9 cellular contexts compared by ENCODE assay signal in the genomic region with DNA sequence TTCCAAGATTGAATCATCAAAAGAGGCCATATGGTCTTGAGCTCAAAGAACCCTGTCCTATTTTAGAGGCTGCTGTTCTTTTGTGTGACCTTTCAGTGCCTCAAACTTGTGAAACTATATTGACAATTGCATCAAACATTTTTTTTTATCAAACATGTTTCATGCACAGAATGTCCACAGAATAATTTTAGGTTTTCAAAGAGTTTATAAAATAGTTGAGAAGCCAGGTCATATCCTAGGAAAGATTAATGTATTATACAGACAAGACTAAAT.
A peak's percentile ranks its signal among the peaks of the same experiment; 100 is the strongest.
DNase-seq lines count a peak whose midpoint lies in the region; ATAC-seq and TF ChIP-seq lines count a peak whose summit lies in the region.
"Had no signal": no experiment of that assay in that cellular context is flagged by ENCODE, and none has a peak within 500 bp of the region (broad histone marks: within the 10 kb centered on the region; RNA-seq: fewer than 3 reads in every experiment).

No MANE protein-coding gene starts in this region.

- H3K4me3 Mint-ChIP-seq in activated CD4-positive, alpha-beta T cell treated with anti-CD3 and anti-CD28 coated beads, Interleukin-2, amount 10 ng/mL, durations not matched to agents 24 days and 14 days, result peak overlapping the region; percentile 7

- H3K36me3 ChIP-seq in KMS-11 (ENCODE audit: insufficient read depth) (peaks cover 8% of the 10 kb centered on the region; the same call in 1 of the 2 replicates), mesodermal cell (ENCODE audit: control insufficient read depth, insufficient read depth, low read length) (peaks cover 24% of the 10 kb centered on the region)

- peaks cover 98% of the 10 kb centered on the region for H3K79me2 ChIP-seq in KMS-11 (ENCODE audit: insufficient read depth, low read depth)

- DNase-seq in activated CD4-positive, alpha-beta T cell treated with anti-CD3 and anti-CD28 coated beads, Interleukin-2, amount 10 ng/mL, durations not matched to agents 24 days and 14 days, result no peak
- no peak for DNase-seq in activated CD4-positive, alpha-beta T cell treated with anti-CD3 and anti-CD28 coated beads, Interleukin-2, amount 50 U/mL, for 4 hours
- DNase-seq in UCSD-AML1 (lab: John Stamatoyannopoulos, UW; ENCODE audit: unreplicated experiment) (no peak), hypothalamus (lab: John Stamatoyannopoulos, UW) (no peak), right cardiac atrium (no peak)
- DNase-seq: central memory CD4-positive, alpha-beta T cell had no signal

- H4K20me1 ChIP-seq in KMS-11 (ENCODE audit: insufficient read depth), result no peaks in the 10 kb centered on the region

- no peak for TF ChIP-seq CTCF in KMS-11 (conservative IDR thresholded peaks at IDR 0.05; ENCODE audit: low read depth, low read length)

- H3K4me2 ChIP-seq in KMS-11, result peak overlapping the region; percentile 91

- H3K9ac ChIP-seq in KMS-11, result peak overlapping the region; percentile 22; the same call in 1 of the 2 replicates

- intact Hi-C loops in activated CD4-positive, alpha-beta T cell treated with anti-CD3 and anti-CD28 coated beads, Interleukin-2, amount 10 ng/mL, durations not matched to agents 24 days and 14 days (cut with micrococcal nuclease), result loop anchor here (1.0 to 5.0 kb wide), 5 partner anchors 14 to 133 kb away; no protein-coding TSS in a partner anchor
- intact Hi-C loops in right cardiac atrium (cut with DNase I), result no loop called here

- H3K4me3 ChIP-seq in KMS-11 (IDR thresholded peaks at IDR 0.05; ENCODE audit: insufficient read depth, low read depth, low read length) (no peak overlapping the region), mesodermal cell (ENCODE audit: extremely low read depth, insufficient read depth, low read length, poor library complexity, severe bottlenecking) (no peak overlapping the region), right cardiac atrium (ENCODE audit: low read length) (no peak overlapping the region)

- peaks cover 65% of the 10 kb centered on the region for H3K36me3 Mint-ChIP-seq in activated CD4-positive, alpha-beta T cell treated with anti-CD3 and anti-CD28 coated beads, Interleukin-2, amount 10 ng/mL, durations not matched to agents 24 days and 14 days (ENCODE audit: low read depth)

- peaks cover 100% of the 10 kb centered on the region for H3K4me1 ChIP-seq in KMS-11 (ENCODE audit: low read depth, poor library complexity, severe bottlenecking)
- H3K4me1 ChIP-seq in mesodermal cell (ENCODE audit: control insufficient read depth, insufficient read depth, low read length, poor library complexity, severe bottlenecking), result peaks cover 34% of the 10 kb centered on the region
- H3K4me1 ChIP-seq in right cardiac atrium (ENCODE audit: control insufficient read depth, insufficient read depth, low read length), result peaks cover 3% of the 10 kb centered on the region

- H3K9me3 ChIP-seq in mesodermal cell (ENCODE audit: control insufficient read depth, low read length) (no peaks in the 10 kb centered on the region), right cardiac atrium (ENCODE audit: control insufficient read depth, low read length) (no peaks in the 10 kb centered on the region)

- peak overlapping the region; percentile 74 for H3K27ac Mint-ChIP-seq in activated CD4-positive, alpha-beta T cell treated with anti-CD3 and anti-CD28 coated beads, Interleukin-2, amount 10 ng/mL, durations not matched to agents 24 days and 14 days

- H3K9me3 Mint-ChIP-seq in activated CD4-positive, alpha-beta T cell treated with anti-CD3 and anti-CD28 coated beads, Interleukin-2, amount 10 ng/mL, durations not matched to agents 24 days and 14 days, result no peaks in the 10 kb centered on the region

- ATAC-seq in GM21526 (IDR thresholded peaks at IDR 0.05; ENCODE audit: low FRiP score, unreplicated experiment) (peak; percentile 17), right cardiac atrium (no peak)

- no peaks in the 10 kb centered on the region for H3K27me3 ChIP-seq in KMS-11 (ENCODE audit: insufficient read depth, low read depth)
- no peaks in the 10 kb centered on the region for H3K27me3 ChIP-seq in right cardiac atrium (ENCODE audit: control insufficient read depth, insufficient read depth)

- H3K27ac ChIP-seq in KMS-11 (peak overlapping the region; percentile 76), mesodermal cell (ENCODE audit: low read depth, low read length, severe bottlenecking) (peak overlapping the region; percentile 10), right cardiac atrium (ENCODE audit: low read length) (no peak overlapping the region)

- H3K27me3 Mint-ChIP-seq in activated CD4-positive, alpha-beta T cell treated with anti-CD3 and anti-CD28 coated beads, Interleukin-2, amount 10 ng/mL, durations not matched to agents 24 days and 14 days, result no peaks in the 10 kb centered on the region

- no peak overlapping the region for H2AFZ ChIP-seq in KMS-11 (ENCODE audit: low read depth)

- H3K4me1 Mint-ChIP-seq in activated CD4-positive, alpha-beta T cell treated with anti-CD3 and anti-CD28 coated beads, Interleukin-2, amount 10 ng/mL, durations not matched to agents 24 days and 14 days, result peaks cover 57% of the 10 kb centered on the region
